8 cellular contexts compared by ENCODE assay signal in the genomic region with DNA sequence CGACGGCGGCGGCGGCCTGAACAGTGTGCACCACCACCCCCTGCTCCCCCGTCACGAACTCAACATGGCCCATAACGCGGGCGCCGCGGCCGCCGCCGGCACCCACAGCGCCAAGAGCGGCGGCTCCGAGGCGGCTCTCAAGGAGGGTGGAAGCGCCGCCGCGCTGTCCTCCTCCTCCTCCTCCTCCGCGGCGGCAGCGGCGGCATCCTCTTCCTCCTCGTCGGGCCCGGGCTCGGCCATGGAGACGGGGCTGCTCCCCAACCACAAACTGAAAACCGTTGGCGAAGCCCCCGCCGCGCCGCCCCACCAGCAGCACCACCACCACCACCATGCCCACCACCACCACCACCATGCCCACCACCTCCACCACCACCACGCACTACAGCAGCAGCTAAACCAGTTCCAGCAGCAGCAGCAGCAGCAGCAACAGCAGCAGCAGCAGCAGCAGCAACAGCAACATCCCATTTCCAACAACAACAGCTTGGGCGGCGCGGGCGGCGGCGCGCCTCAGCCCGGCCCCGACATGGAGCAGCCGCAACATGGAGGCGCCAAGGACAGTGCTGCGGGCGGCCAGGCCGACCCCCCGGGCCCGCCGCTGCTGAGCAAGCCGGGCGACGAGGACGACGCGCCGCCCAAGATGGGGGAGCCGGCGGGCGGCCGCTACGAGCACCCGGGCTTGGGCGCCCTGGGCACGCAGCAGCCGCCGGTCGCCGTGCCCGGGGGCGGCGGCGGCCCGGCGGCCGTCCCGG. TPM values are rescaled to one million over a fixed set of nuclear protein-coding genes. Genes with fewer than 3 reads are reported as not detected.
A peak's percentile ranks its signal among the peaks of the same experiment; 100 is the strongest.
DNase-seq lines count a peak whose midpoint lies in the region; FAIRE-seq and TF ChIP-seq lines count a peak whose summit lies in the region.

No MANE protein-coding gene starts in this region.

- no peaks in the 10 kb centered on the region for H3K9me3 ChIP-seq in mesodermal cell (ENCODE audit: control insufficient read depth, low read length)

- DNase-seq in EH (ENCODE audit: low read depth), result peak; percentile 63
- DNase-seq in H54 (ENCODE audit: insufficient read length, low spot score), result no peak
- peak; percentile 83 for DNase-seq in NB4 (ENCODE audit: low read depth)
- DNase-seq in activated CD4-positive, alpha-beta T cell treated with anti-CD3 and anti-CD28 coated beads, Interleukin-2, amount 50 U/mL, for 4 hours, result peak; percentile 56 to 57
- DNase-seq in effector CD8-positive, alpha-beta T cell (lab: John Stamatoyannopoulos, UW), result peak; percentile 54
- DNase-seq in stimulated activated CD8-positive, alpha-beta memory T cell treated with anti-CD3 and anti-CD28 coated beads, Interleukin-15, amount 100 ng/mL, for 48 hours (ENCODE audit: low read depth in 2 of 2), result peak; percentile 34 to 43
- DNase-seq in foreskin melanocyte, result no peak

- peak overlapping the region; percentile 52 for H3K4me3 ChIP-seq in NB4 (ENCODE audit: low read depth, low read length)
- H3K4me3 ChIP-seq in mesodermal cell (ENCODE audit: extremely low read depth, insufficient read depth, low read length, poor library complexity, severe bottlenecking), result peak overlapping the region; percentile 70

- TF ChIP-seq POLR2A in H54 (IDR thresholded peaks at IDR 0.05; ENCODE audit: low read depth, low read length) (peak; percentile 15; the same call in 1 of the 2 replicates), NB4 (IDR thresholded peaks at IDR 0.05; ENCODE audit: extremely low read depth, insufficient read length) (peak; percentile 18)

- H3K27ac ChIP-seq in mesodermal cell (ENCODE audit: low read depth, low read length, severe bottlenecking), result peak overlapping the region; percentile 86

- no peak for FAIRE-seq in H54 (lab: Jason Lieb, UNC)

- peaks cover 11% of the 10 kb centered on the region for H3K4me1 ChIP-seq in mesodermal cell (ENCODE audit: control insufficient read depth, insufficient read depth, low read length, poor library complexity, severe bottlenecking)

- no peaks in the 10 kb centered on the region for H3K36me3 ChIP-seq in mesodermal cell (ENCODE audit: control insufficient read depth, insufficient read depth, low read length)

- WGBS in mesodermal cell (ENCODE audit: insufficient coverage in 2 of 2), 2 experiments, result 0 to 1% methylated on average over 44 to 57 of the region's 85 CpGs

- no peak for TF ChIP-seq CTCF in NB4 (IDR thresholded peaks at IDR 0.05; ENCODE audit: low read depth, low read length)

RNA-seq across cellular contexts. Expression of a gene that starts 0.9 kb away (rescaled TPM):
- polyA plus RNA-seq in mesodermal cell (2013, experiment 1 of 2), result 45.9 TPM
- 43.6 TPM for polyA plus RNA-seq in mesodermal cell (2013, experiment 2 of 2)

Comparison
In these comparisons a context has a peak if more than half of its experiments do, and no peak if none do; other contexts are left out.
1. DNase-seq: peak in EH (single experiment), NB4 (single experiment), activated CD4-positive, alpha-beta T cell treated with anti-CD3 and anti-CD28 coated beads, Interleukin-2, amount 50 U/mL, for 4 hours (2 of 2), effector CD8-positive, alpha-beta T cell (single experiment) and stimulated activated CD8-positive, alpha-beta memory T cell treated with anti-CD3 and anti-CD28 coated beads, Interleukin-15, amount 100 ng/mL, for 48 hours (2 of 2); none in H54 (single experiment) and foreskin melanocyte (single experiment).